Comparison of ENCODE assay signal across 1 cellular context in the genomic region with DNA sequence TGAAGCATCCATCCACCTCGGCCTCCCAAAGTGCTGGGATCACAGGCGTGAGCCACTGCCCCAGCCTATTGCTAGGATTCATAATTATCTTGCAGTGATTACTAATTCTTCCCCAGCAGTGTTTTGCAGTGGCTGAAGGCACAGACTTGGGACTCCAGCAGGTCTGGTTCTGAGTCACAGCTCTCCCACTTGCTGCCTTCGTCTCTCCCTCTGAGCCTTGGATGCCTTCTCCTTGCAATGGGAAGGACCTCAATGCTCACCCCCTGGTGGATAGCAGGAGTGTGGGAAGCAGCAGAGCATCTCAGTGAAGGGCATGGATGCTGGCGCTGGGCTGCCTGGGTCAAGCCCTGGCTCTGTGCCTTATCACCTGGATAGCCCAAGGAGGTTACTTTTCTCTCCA.
TF ChIP-seq lines count a peak whose summit lies in the region.

No MANE protein-coding gene starts in this region.

TF ChIP-seq in SK-N-SH treated with all-trans-retinoic acid at 6 μM for 48 hours, 23 proteins besides CTCF, POLR2A, EP300 and RAD21 (continued from another document):
- TF ChIP-seq, protein P1, sequence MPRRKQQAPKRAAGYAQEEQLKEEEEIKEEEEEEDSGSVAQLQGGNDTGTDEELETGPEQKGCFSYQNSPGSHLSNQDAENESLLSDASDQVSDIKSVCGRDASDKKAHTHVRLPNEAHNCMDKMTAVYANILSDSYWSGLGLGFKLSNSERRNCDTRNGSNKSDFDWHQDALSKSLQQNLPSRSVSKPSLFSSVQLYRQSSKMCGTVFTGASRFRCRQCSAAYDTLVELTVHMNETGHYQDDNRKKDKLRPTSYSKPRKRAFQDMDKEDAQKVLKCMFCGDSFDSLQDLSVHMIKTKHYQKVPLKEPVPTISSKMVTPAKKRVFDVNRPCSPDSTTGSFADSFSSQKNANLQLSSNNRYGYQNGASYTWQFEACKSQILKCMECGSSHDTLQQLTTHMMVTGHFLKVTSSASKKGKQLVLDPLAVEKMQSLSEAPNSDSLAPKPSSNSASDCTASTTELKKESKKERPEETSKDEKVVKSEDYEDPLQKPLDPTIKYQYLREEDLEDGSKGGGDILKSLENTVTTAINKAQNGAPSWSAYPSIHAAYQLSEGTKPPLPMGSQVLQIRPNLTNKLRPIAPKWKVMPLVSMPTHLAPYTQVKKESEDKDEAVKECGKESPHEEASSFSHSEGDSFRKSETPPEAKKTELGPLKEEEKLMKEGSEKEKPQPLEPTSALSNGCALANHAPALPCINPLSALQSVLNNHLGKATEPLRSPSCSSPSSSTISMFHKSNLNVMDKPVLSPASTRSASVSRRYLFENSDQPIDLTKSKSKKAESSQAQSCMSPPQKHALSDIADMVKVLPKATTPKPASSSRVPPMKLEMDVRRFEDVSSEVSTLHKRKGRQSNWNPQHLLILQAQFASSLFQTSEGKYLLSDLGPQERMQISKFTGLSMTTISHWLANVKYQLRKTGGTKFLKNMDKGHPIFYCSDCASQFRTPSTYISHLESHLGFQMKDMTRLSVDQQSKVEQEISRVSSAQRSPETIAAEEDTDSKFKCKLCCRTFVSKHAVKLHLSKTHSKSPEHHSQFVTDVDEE (CRISPR knock-in tag; IDR thresholded peaks at IDR 0.05): no peak
- TF ChIP-seq ESRRG (CRISPR knock-in tag; IDR thresholded peaks at IDR 0.05) (no peak), OSR1 (CRISPR knock-in tag; IDR thresholded peaks at IDR 0.05) (no peak), ARNTL (CRISPR knock-in tag; IDR thresholded peaks at IDR 0.05; ENCODE audit: borderline replicate concordance, low read depth) (no peak), PPARA (CRISPR knock-in tag; IDR thresholded peaks at IDR 0.05; ENCODE audit: borderline replicate concordance) (no peak), SNAI2 (CRISPR knock-in tag; IDR thresholded peaks at IDR 0.05) (no peak), ZFP3 (CRISPR knock-in tag; IDR thresholded peaks at IDR 0.05) (no peak), ZNF8 (CRISPR knock-in tag; IDR thresholded peaks at IDR 0.05) (no peak), ISL1 (CRISPR knock-in tag; IDR thresholded peaks at IDR 0.05) (no peak)
- TF ChIP-seq, protein P2, sequence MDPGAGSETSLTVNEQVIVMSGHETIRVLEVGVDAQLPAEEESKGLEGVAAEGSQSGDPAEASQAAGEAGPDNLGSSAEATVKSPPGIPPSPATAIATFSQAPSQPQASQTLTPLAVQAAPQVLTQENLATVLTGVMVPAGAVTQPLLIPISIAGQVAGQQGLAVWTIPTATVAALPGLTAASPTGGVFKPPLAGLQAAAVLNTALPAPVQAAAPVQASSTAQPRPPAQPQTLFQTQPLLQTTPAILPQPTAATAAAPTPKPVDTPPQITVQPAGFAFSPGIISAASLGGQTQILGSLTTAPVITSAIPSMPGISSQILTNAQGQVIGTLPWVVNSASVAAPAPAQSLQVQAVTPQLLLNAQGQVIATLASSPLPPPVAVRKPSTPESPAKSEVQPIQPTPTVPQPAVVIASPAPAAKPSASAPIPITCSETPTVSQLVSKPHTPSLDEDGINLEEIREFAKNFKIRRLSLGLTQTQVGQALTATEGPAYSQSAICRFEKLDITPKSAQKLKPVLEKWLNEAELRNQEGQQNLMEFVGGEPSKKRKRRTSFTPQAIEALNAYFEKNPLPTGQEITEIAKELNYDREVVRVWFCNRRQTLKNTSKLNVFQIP (CRISPR knock-in tag; IDR thresholded peaks at IDR 0.05; ENCODE audit: borderline replicate concordance, low read depth): no peak
- TF ChIP-seq, protein P3, sequence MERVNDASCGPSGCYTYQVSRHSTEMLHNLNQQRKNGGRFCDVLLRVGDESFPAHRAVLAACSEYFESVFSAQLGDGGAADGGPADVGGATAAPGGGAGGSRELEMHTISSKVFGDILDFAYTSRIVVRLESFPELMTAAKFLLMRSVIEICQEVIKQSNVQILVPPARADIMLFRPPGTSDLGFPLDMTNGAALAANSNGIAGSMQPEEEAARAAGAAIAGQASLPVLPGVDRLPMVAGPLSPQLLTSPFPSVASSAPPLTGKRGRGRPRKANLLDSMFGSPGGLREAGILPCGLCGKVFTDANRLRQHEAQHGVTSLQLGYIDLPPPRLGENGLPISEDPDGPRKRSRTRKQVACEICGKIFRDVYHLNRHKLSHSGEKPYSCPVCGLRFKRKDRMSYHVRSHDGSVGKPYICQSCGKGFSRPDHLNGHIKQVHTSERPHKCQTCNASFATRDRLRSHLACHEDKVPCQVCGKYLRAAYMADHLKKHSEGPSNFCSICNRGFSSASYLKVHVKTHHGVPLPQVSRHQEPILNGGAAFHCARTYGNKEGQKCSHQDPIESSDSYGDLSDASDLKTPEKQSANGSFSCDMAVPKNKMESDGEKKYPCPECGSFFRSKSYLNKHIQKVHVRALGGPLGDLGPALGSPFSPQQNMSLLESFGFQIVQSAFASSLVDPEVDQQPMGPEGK (CRISPR knock-in tag; IDR thresholded peaks at IDR 0.05; ENCODE audit: borderline replicate concordance): no peak
TF ChIP-seq in SK-N-SH treated with all-trans-retinoic acid at 6 μM for 48 hours: peak in this region for 0.
